19 cellular contexts compared by ENCODE assay signal in genomic region chr9:22740781-22741180, GRCh38.
"Had no signal": no experiment of that assay in that cellular context is flagged by ENCODE, and none has a peak within 500 bp of the region (broad histone marks: within the 10 kb centered on the region; RNA-seq: fewer than 3 reads in every experiment).

No MANE protein-coding gene starts in this region.

- DNase-seq: kidney glomerular epithelial cell; left cardiac atrium; left ventricle myocardium inferior; mesendoderm; naive thymus-derived CD4-positive, alpha-beta T cell; ovary; right lobe of liver; stimulated activated CD4-positive, alpha-beta T cell treated with anti-CD3 and anti-CD28 coated beads, Interleukin-1b, Interleukin-23, amount 100 ng/mL, for 48 hours; stimulated activated CD4-positive, alpha-beta T cell treated with anti-CD3 and anti-CD28 coated beads, Interleukin-2, amount 100 ng/mL, for 48 hours; stimulated activated CD4-positive, alpha-beta T cell treated with anti-CD3 and anti-CD28 coated beads, Interleukin-4, amount 100 ng/mL, for 4 hours; stimulated activated CD8-positive, alpha-beta memory T cell treated with anti-CD3 and anti-CD28 coated beads, Interleukin-4, amount 100 ng/mL, for 48 hours; stimulated activated naive CD4-positive, alpha-beta T cell treated with Interleukin-2 at 50 U/mL for 16 hours; stimulated activated naive CD8-positive, alpha-beta T cell treated with anti-CD3 and anti-CD28 coated beads, Interleukin-15, amount 100 ng/mL, for 72 hours; testis; thyroid gland; transverse colon; upper lobe of left lung had no signal

- ATAC-seq: left cardiac atrium; naive thymus-derived CD4-positive, alpha-beta T cell; natural killer cell treated with Interleukin-12 subunit alpha and Interleukin-12 subunit beta and Interleukin-15 and Interleukin-18, amount 100 ng/mL, for 72 hours; right lobe of liver; stimulated activated memory B cell treated with anti-CD40 and anti-IgM and Interleukin-4, amounts not matched to agents 10 μg/mL and 1 μg/mL and 100 μg/mL, for 72 hours; stimulated activated naive CD8-positive, alpha-beta T cell treated with anti-CD3 and anti-CD28 coated beads, Interleukin-15, amount 100 ng/mL, for 72 hours had no signal
